Comparison of ENCODE assay signal across 8 cellular contexts in genomic region chr13:111153977-111154332, GRCh38. TPM values are rescaled to one million over a fixed set of nuclear protein-coding genes. Genes with fewer than 3 reads are reported as not detected.
DNase-seq lines count a peak whose midpoint lies in the region; ATAC-seq and TF ChIP-seq lines count a peak whose summit lies in the region.

No MANE protein-coding gene starts in this region.

- 0 to 2% (median 0%) methylated on average over 25 to 31 of the region's 31 CpGs for WGBS in heart left ventricle, 4 donors

- H2AFZ ChIP-seq in MM.1S (ENCODE audit: low read length) = peak overlapping the region; percentile 57

- H3K9ac ChIP-seq in MM.1S (ENCODE audit: low read length) = peak overlapping the region; percentile 92

- ATAC-seq in heart left ventricle = peak in 3 of 4 donors; percentile 50 to 62 (median 61)
- peak; percentile 27 for ATAC-seq in sciatic nerve

- H3K4me3 ChIP-seq in HFF-Myc (replicated peaks; ENCODE audit: low read depth, low read length) (peak overlapping the region; percentile 68), MM.1S (ENCODE audit: low read length) (peak overlapping the region; percentile 91), heart left ventricle (peak overlapping the region; percentile 63 to 96 (median 90))

- peak overlapping the region; percentile 88 for H3K27ac Mint-ChIP-seq in activated T-helper 2 cell treated with anti-CD3 and anti-CD28 coated beads, Interferon-gamma antibody, Interleukin-2, Interleukin-4, amounts not matched to agents 10 μg/mL and 5 μg/mL and 100 μg/mL, durations not matched to agents 14 hours and 24 hours and 36 hours

- H3K79me2 ChIP-seq in MM.1S (ENCODE audit: low read length) = peaks cover 50% of the 10 kb centered on the region

- H3K9me3 Mint-ChIP-seq in activated T-helper 2 cell treated with anti-CD3 and anti-CD28 coated beads, Interferon-gamma antibody, Interleukin-2, Interleukin-4, amounts not matched to agents 10 μg/mL and 5 μg/mL and 100 μg/mL, durations not matched to agents 14 hours and 24 hours and 36 hours = peaks cover 3% of the 10 kb centered on the region

- peaks cover 21% of the 10 kb centered on the region for H3K36me3 Mint-ChIP-seq in activated T-helper 2 cell treated with anti-CD3 and anti-CD28 coated beads, Interferon-gamma antibody, Interleukin-2, Interleukin-4, amounts not matched to agents 10 μg/mL and 5 μg/mL and 100 μg/mL, durations not matched to agents 14 hours and 24 hours and 36 hours (ENCODE audit: low read depth)

- peak overlapping the region; percentile 91 for H3K4me3 Mint-ChIP-seq in activated T-helper 2 cell treated with anti-CD3 and anti-CD28 coated beads, Interferon-gamma antibody, Interleukin-2, Interleukin-4, amounts not matched to agents 10 μg/mL and 5 μg/mL and 100 μg/mL, durations not matched to agents 14 hours and 24 hours and 36 hours (ENCODE audit: low read depth)

- peak overlapping the region; percentile 50 for H3K4me2 ChIP-seq in MM.1S (ENCODE audit: low read depth, low read length)

- TF ChIP-seq CTCF in HFF-Myc (IDR thresholded peaks at IDR 0.05; ENCODE audit: low read depth, low read length, missing control alignments) (peak; percentile 9), MM.1S (IDR thresholded peaks at IDR 0.05; ENCODE audit: low read length) (peak; percentile 30), heart left ventricle (IDR thresholded peaks at IDR 0.05) (peak in 6 of 12 donors; percentile 9 to 32 (median 26))

- TF ChIP-seq POLR2A in heart left ventricle (IDR thresholded peaks at IDR 0.05) = no peak

- peaks cover 8% of the 10 kb centered on the region for H3K4me1 ChIP-seq in MM.1S (ENCODE audit: low read length)
- H3K4me1 ChIP-seq in heart left ventricle = peaks cover 5 to 51% (median 28%) of the 10 kb centered on the region in 12 donors

- H3K27me3 Mint-ChIP-seq in activated T-helper 2 cell treated with anti-CD3 and anti-CD28 coated beads, Interferon-gamma antibody, Interleukin-2, Interleukin-4, amounts not matched to agents 10 μg/mL and 5 μg/mL and 100 μg/mL, durations not matched to agents 14 hours and 24 hours and 36 hours (ENCODE audit: low read depth) = peaks cover 28% of the 10 kb centered on the region

- H3K9me2 ChIP-seq in MM.1S (replicated peaks; ENCODE audit: insufficient read depth, low read length) = no peaks in the 10 kb centered on the region

- H3K27me3 ChIP-seq in MM.1S (replicated peaks; ENCODE audit: insufficient read depth, low read length) (no peaks in the 10 kb centered on the region), heart left ventricle (no peaks in the 10 kb centered on the region)

- H3K9me3 ChIP-seq in MM.1S (replicated peaks; ENCODE audit: insufficient read depth, low read length) (no peaks in the 10 kb centered on the region), heart left ventricle (no peaks in the 10 kb centered on the region)

- intact Hi-C loops in activated T-helper 2 cell treated with anti-CD3 and anti-CD28 coated beads, Interferon-gamma antibody, Interleukin-2, Interleukin-4, amounts not matched to agents 10 μg/mL and 5 μg/mL and 100 μg/mL, durations not matched to agents 14 hours and 24 hours and 36 hours (cut with micrococcal nuclease) = loop anchor here (1.0 to 5.0 kb wide), 4 partner anchors 48 to 442 kb away; partner anchors contain the start of genes ANKRD10 and ING1
- intact Hi-C loops in heart left ventricle (cut with DNase I) = loop anchor here in 9 of 10 donors (2.0 to 10.0 kb wide), 8 partner anchors 37 to 128 kb away; no protein-coding TSS in a partner anchor
- intact Hi-C loops in sciatic nerve (cut with DNase I) = no loop called here

- DNase-seq in activated CD8-positive, alpha-beta memory T cell treated with anti-CD3 and anti-CD28 coated beads for 1 hour (ENCODE audit: extremely low read depth in 1 of 2, low read depth in 1 of 2) = peak; percentile 6 to 30
- no peak for DNase-seq in activated CD8-positive, alpha-beta memory T cell treated with anti-CD3 and anti-CD28 coated beads, Interleukin-2, amount 50 U/mL, for 4 hours
- no peak for DNase-seq in HFF-Myc (ENCODE audit: extremely low read depth, low read depth)
- peak; percentile 56 for DNase-seq in MM.1S
- DNase-seq in activated T-helper 2 cell treated with anti-CD3 and anti-CD28 coated beads, Interferon-gamma antibody, Interleukin-2, Interleukin-4, amounts not matched to agents 10 μg/mL and 5 μg/mL and 100 μg/mL, durations not matched to agents 14 hours and 24 hours and 36 hours (ENCODE audit: low spot score) = peak; percentile 54
- DNase-seq in heart left ventricle = peak in 1 of 5 donors; percentile 71
- DNase-seq in sciatic nerve (ENCODE audit: low spot score) = no peak
- no peak for DNase-seq in kidney tubule cell (ENCODE audit: low spot score)

- H3K4me1 Mint-ChIP-seq in activated T-helper 2 cell treated with anti-CD3 and anti-CD28 coated beads, Interferon-gamma antibody, Interleukin-2, Interleukin-4, amounts not matched to agents 10 μg/mL and 5 μg/mL and 100 μg/mL, durations not matched to agents 14 hours and 24 hours and 36 hours (ENCODE audit: low read depth) = peaks cover 27% of the 10 kb centered on the region

- H3F3A ChIP-seq in MM.1S (ENCODE audit: insufficient read depth, low read length) = peaks cover 13% of the 10 kb centered on the region

- H3K27ac ChIP-seq in MM.1S (ENCODE audit: low read length) (peak overlapping the region; percentile 89), heart left ventricle (peak overlapping the region; percentile 91 to 99 (median 96))

- H3K36me3 ChIP-seq in MM.1S (replicated peaks; ENCODE audit: insufficient read depth, low read length) = no peaks in the 10 kb centered on the region
- H3K36me3 ChIP-seq in heart left ventricle = peaks cover 0 to 1% (median 0%) of the 10 kb centered on the region in 9 donors

- no peaks in the 10 kb centered on the region for H4K20me1 ChIP-seq in MM.1S (ENCODE audit: insufficient read depth, low read length)

RNA-seq across cellular contexts. Expression of gene ARHGEF7, which starts 38.8 kb away (rescaled TPM):
- total RNA-seq in activated T-helper 2 cell treated with anti-CD3 and anti-CD28 coated beads, Interferon-gamma antibody, Interleukin-2, Interleukin-4, amounts not matched to agents 10 μg/mL and 5 μg/mL and 100 μg/mL, durations not matched to agents 14 hours and 24 hours and 36 hours = 65.7 and 76.0 TPM in 2 replicates
- total RNA-seq in heart left ventricle (10 to 100 TPM; 34.3 to 60.9 (median 38.8) TPM), sciatic nerve (146 TPM)
- polyA plus RNA-seq in heart left ventricle = 10 to 100 TPM; 16.6 to 31.1 TPM

Comparison
In these comparisons a context has a peak if more than half of its experiments do, and no peak if none do; other contexts are left out.
1. DNase-seq: peak in activated CD8-positive, alpha-beta memory T cell treated with anti-CD3 and anti-CD28 coated beads for 1 hour (2 of 2), MM.1S (single experiment) and activated T-helper 2 cell treated with anti-CD3 and anti-CD28 coated beads, Interferon-gamma antibody, Interleukin-2, Interleukin-4, amounts not matched to agents 10 μg/mL and 5 μg/mL and 100 μg/mL, durations not matched to agents 14 hours and 24 hours and 36 hours (single experiment); none in activated CD8-positive, alpha-beta memory T cell treated with anti-CD3 and anti-CD28 coated beads, Interleukin-2, amount 50 U/mL, for 4 hours (single experiment), HFF-Myc (single experiment), sciatic nerve (single experiment) and kidney tubule cell (single experiment).
2. Peak in every context shown above with its lines, with median percentiles within 50 percentile points of each other: H3K4me3 ChIP-seq.